ENCODE assay signal across 2 cellular contexts in genomic region chr19:39388657-39389056, GRCh38.
TF ChIP-seq lines count a peak whose summit lies in the region.

No MANE protein-coding gene starts in this region.

TF ChIP-seq in HEK293, 187 proteins besides CTCF, POLR2A, EP300 and RAD21:
- TF ChIP-seq ZBTB17 (tag by site-specific recombination; IDR thresholded peaks at IDR 0.05), result peak; percentile 82
- 0 out of 2 replicates have a peak, but pooled peaks have one; percentile 13 for TF ChIP-seq ZNF777 (tag by site-specific recombination; IDR thresholded peaks at IDR 0.05; ENCODE audit: borderline replicate concordance)
- no peak for TF ChIP-seq ZNF175 (tag by site-specific recombination; IDR thresholded peaks at IDR 0.05)
TF ChIP-seq in HEK293: peak in this region for 2.

TF ChIP-seq in SK-N-SH, 30 proteins besides CTCF, POLR2A, EP300 and RAD21:
- TF ChIP-seq IRF3 (IDR thresholded peaks at IDR 0.05; ENCODE audit: low read depth, low read length) (no peak), RXRA (IDR thresholded peaks at IDR 0.05; ENCODE audit: borderline replicate concordance, low read depth) (no peak), GABPA (IDR thresholded peaks at IDR 0.05; ENCODE audit: low read depth) (no peak), CHD2 (IDR thresholded peaks at IDR 0.05; ENCODE audit: low read length, partially characterized antibody) (no peak), NFIC (IDR thresholded peaks at IDR 0.05; ENCODE audit: borderline replicate concordance) (no peak), EZH2phosphoT487 (IDR thresholded peaks at IDR 0.05; ENCODE audit: borderline replicate concordance, low read depth) (no peak), USF2 (IDR thresholded peaks at IDR 0.05; ENCODE audit: borderline replicate concordance, low read depth, low read length) (no peak), ZBTB33 (IDR thresholded peaks at IDR 0.05; ENCODE audit: borderline replicate concordance, low read depth) (no peak), MEF2A (IDR thresholded peaks at IDR 0.05; ENCODE audit: borderline replicate concordance, low read depth) (no peak)
TF ChIP-seq in SK-N-SH: peak in this region for 0.
